ENCODE assay signal across 8 cellular contexts in genomic region chr4:56387023-56388001, GRCh38. TPM values are rescaled to one million over a fixed set of nuclear protein-coding genes. Genes with fewer than 3 reads are reported as not detected.
DNase-seq lines count a peak whose midpoint lies in the region; ATAC-seq and TF ChIP-seq lines count a peak whose summit lies in the region.

Gene AASDH (minus strand): TSS chr4:56387491. CDS start chr4:56384299, 3,192 bp downstream.

- peak within 1 kb of the TSS; percentile 98 for H3K27ac Mint-ChIP-seq in activated T-helper 2 cell treated with anti-CD3 and anti-CD28 coated beads, Interferon-gamma antibody, Interleukin-2, Interleukin-4, amounts not matched to agents 10 μg/mL and 5 μg/mL and 100 μg/mL, durations not matched to agents 14 hours and 24 hours and 36 hours
- peak within 1 kb of the TSS; percentile 98 to 99 for H3K27ac Mint-ChIP-seq in natural killer cell

- peak within 1 kb of the TSS; percentile 92 for H3K4me3 Mint-ChIP-seq in activated T-helper 2 cell treated with anti-CD3 and anti-CD28 coated beads, Interferon-gamma antibody, Interleukin-2, Interleukin-4, amounts not matched to agents 10 μg/mL and 5 μg/mL and 100 μg/mL, durations not matched to agents 14 hours and 24 hours and 36 hours (ENCODE audit: low read depth)
- peak within 1 kb of the TSS; percentile 98 for H3K4me3 Mint-ChIP-seq in natural killer cell

- peak; percentile 84 to 92 (median 86) for ATAC-seq in natural killer cell

- peaks cover 6% of the 10 kb centered on the region for H3K36me3 Mint-ChIP-seq in activated T-helper 2 cell treated with anti-CD3 and anti-CD28 coated beads, Interferon-gamma antibody, Interleukin-2, Interleukin-4, amounts not matched to agents 10 μg/mL and 5 μg/mL and 100 μg/mL, durations not matched to agents 14 hours and 24 hours and 36 hours (ENCODE audit: low read depth)
- no peaks in the 10 kb centered on the region for H3K36me3 Mint-ChIP-seq in natural killer cell

- TF ChIP-seq CTCF in LNCaP clone FGC (IDR thresholded peaks at IDR 0.05; ENCODE audit: control insufficient read depth, extremely low read depth, insufficient read depth) (no peak), RWPE1 (conservative IDR thresholded peaks at IDR 0.05; ENCODE audit: low read depth) (no peak), natural killer cell (IDR thresholded peaks at IDR 0.05) (no peak)

- H3K9me3 Mint-ChIP-seq in activated T-helper 2 cell treated with anti-CD3 and anti-CD28 coated beads, Interferon-gamma antibody, Interleukin-2, Interleukin-4, amounts not matched to agents 10 μg/mL and 5 μg/mL and 100 μg/mL, durations not matched to agents 14 hours and 24 hours and 36 hours: no peaks in the 10 kb centered on the region
- no peaks in the 10 kb centered on the region for H3K9me3 Mint-ChIP-seq in natural killer cell

- H3K4me1 Mint-ChIP-seq in activated T-helper 2 cell treated with anti-CD3 and anti-CD28 coated beads, Interferon-gamma antibody, Interleukin-2, Interleukin-4, amounts not matched to agents 10 μg/mL and 5 μg/mL and 100 μg/mL, durations not matched to agents 14 hours and 24 hours and 36 hours (ENCODE audit: low read depth): peaks cover 25% of the 10 kb centered on the region
- H3K4me1 Mint-ChIP-seq in natural killer cell: peaks cover 24 to 31% of the 10 kb centered on the region in 2 donors

- DNase-seq in Daoy (ENCODE audit: low read depth): peak; percentile 88
- peak; percentile 58 for DNase-seq in GOT3 (lab: John Stamatoyannopoulos, UW)
- peak; percentile 91 for DNase-seq in LNCaP clone FGC (ENCODE audit: low read depth)
- peak; percentile 93 for DNase-seq in RWPE1 (ENCODE audit: low spot score)
- DNase-seq in activated T-helper 2 cell treated with anti-CD3 and anti-CD28 coated beads, Interferon-gamma antibody, Interleukin-2, Interleukin-4, amounts not matched to agents 10 μg/mL and 5 μg/mL and 100 μg/mL, durations not matched to agents 14 hours and 24 hours and 36 hours (ENCODE audit: low spot score): peak; percentile 91
- peak; percentile 95 for DNase-seq in fibroblast of peridontal ligament (ENCODE audit: extremely low read depth)
- DNase-seq in natural killer cell: peak; percentile 97
- peak; percentile 93 for DNase-seq in stimulated activated naive CD4-positive, alpha-beta T cell treated with Interleukin-2 at 50 U/mL for 16 hours (lab: John Stamatoyannopoulos, UW)

- peak within 1 kb of the TSS; percentile 89 for H3K4me3 ChIP-seq in LNCaP clone FGC (ENCODE audit: low read depth, low read length)

- CTCF ChIA-PET in RWPE1 (lab: Yijun Ruan, JAX): interaction anchor here (0.6 to 1.0 kb wide), 3 partner anchors 11 to 438 kb away, joined by 3 to 4 read pairs (median 3); partner anchors contain the start of gene CEP135

- intact Hi-C loops in activated T-helper 2 cell treated with anti-CD3 and anti-CD28 coated beads, Interferon-gamma antibody, Interleukin-2, Interleukin-4, amounts not matched to agents 10 μg/mL and 5 μg/mL and 100 μg/mL, durations not matched to agents 14 hours and 24 hours and 36 hours (cut with micrococcal nuclease): loop anchor here (1.0 to 2.0 kb wide), 6 partner anchors 23 to 590 kb away; partner anchors contain the start of genes CEP135, NOA1 and PAICS
- intact Hi-C loops in natural killer cell (cut with micrococcal nuclease): loop anchor here (1.0 kb wide), 4 partner anchors 49 to 590 kb away; partner anchors contain the start of genes CEP135, NOA1, PAICS and SRP72

- H3K27ac ChIP-seq in RWPE1: peak within 1 kb of the TSS; percentile 96

- POLR2A ChIA-PET in RWPE1 (lab: Yijun Ruan, JAX; ENCODE audit: low non-redundant PET): interaction anchor here (0.7 to 1.4 kb wide), 5 partner anchors 10 to 81 kb away, joined by 3 to 8 read pairs (median 4); partner anchors contain the start of genes PAICS and PPAT

- H3K27me3 Mint-ChIP-seq in activated T-helper 2 cell treated with anti-CD3 and anti-CD28 coated beads, Interferon-gamma antibody, Interleukin-2, Interleukin-4, amounts not matched to agents 10 μg/mL and 5 μg/mL and 100 μg/mL, durations not matched to agents 14 hours and 24 hours and 36 hours (ENCODE audit: low read depth): no peaks in the 10 kb centered on the region
- no peaks in the 10 kb centered on the region for H3K27me3 Mint-ChIP-seq in natural killer cell (ENCODE audit: low read depth in 2 of 2)

RNA-seq across cellular contexts. Expression of gene AASDH, which starts in this region (rescaled TPM):
- 3.8 and 5.9 TPM in 2 replicates for total RNA-seq in Daoy (2014; rRNA removed; shearing (Covaris generic))
- 10.4 and 15.4 TPM in 2 replicates for total RNA-seq in activated T-helper 2 cell treated with anti-CD3 and anti-CD28 coated beads, Interferon-gamma antibody, Interleukin-2, Interleukin-4, amounts not matched to agents 10 μg/mL and 5 μg/mL and 100 μg/mL, durations not matched to agents 14 hours and 24 hours and 36 hours
- total RNA-seq in natural killer cell: 10 to 100 TPM in 1 of 3 donors, 1 to 10 TPM in 2; 9.5 to 14.2 (median 9.6) TPM

Comparison
In these comparisons a context has a peak if more than half of its experiments do, and no peak if none do; other contexts are left out.
1. Peak in every context shown above with its lines: DNase-seq, ATAC-seq, H3K4me3 ChIP-seq and H3K27ac ChIP-seq.